In genomic region chr1:172653015-172653709, GRCh38 we compare ENCODE assay signal across 25 cellular contexts. TPM values are rescaled to one million over a fixed set of nuclear protein-coding genes. Genes with fewer than 3 reads are reported as not detected.
A peak's percentile ranks its signal among the peaks of the same experiment; 100 is the strongest.
DNase-seq lines count a peak whose midpoint lies in the region; ATAC-seq, FAIRE-seq and TF ChIP-seq lines count a peak whose summit lies in the region.
"Had no signal": no experiment of that assay in that cellular context is flagged by ENCODE, and none has a peak within 500 bp of the region (broad histone marks: within the 10 kb centered on the region; RNA-seq: fewer than 3 reads in every experiment).

No MANE protein-coding gene starts in this region.

- H3K9ac ChIP-seq in K562 (ENCODE audit: insufficient read depth in 1 of 2, low read depth in 2 of 2, low read length in 2 of 2) (no peak overlapping the region), endodermal cell (ENCODE audit: extremely low read depth, low read length, poor library complexity, severe bottlenecking) (no peak overlapping the region)
- H3K9ac ChIP-seq: KMS-11 had no signal

- H3K4me1 Mint-ChIP-seq in activated CD8-positive, alpha-beta T cell treated with anti-CD3 and anti-CD28 coated beads, Interleukin-2, amount 10 ng/mL, durations not matched to agents 7 days and 5 days (ENCODE audit: low read depth), result peaks cover 39% of the 10 kb centered on the region
- peaks cover 34% of the 10 kb centered on the region for H3K4me1 Mint-ChIP-seq in activated CD8-positive, alpha-beta T cell treated with anti-CD3 and anti-CD28 coated beads for 36 hours (ENCODE audit: low read depth)
- H3K4me1 Mint-ChIP-seq in CD8-positive, alpha-beta memory T cell, result peaks cover 20 to 35% (median 24%) of the 10 kb centered on the region in 3 donors
- no peaks in the 10 kb centered on the region for H3K4me1 Mint-ChIP-seq in endodermal cell

- intact Hi-C loops in activated CD8-positive, alpha-beta T cell treated with anti-CD3 and anti-CD28 coated beads for 36 hours (cut with micrococcal nuclease), result no loop called here
- intact Hi-C loops in K562 (cut with micrococcal nuclease), result no loop called here

- H4K20me1 ChIP-seq in K562 (replicated peaks; ENCODE audit: control insufficient read depth, insufficient read depth, low read length), result no peaks in the 10 kb centered on the region

- BruUV-seq in K562 (replicated peaks; lab: Mats Ljungman, UMichigan), result no TSS peak

- TF ChIP-seq RAD21 in K562 (CRISPR knock-in tag; conservative IDR thresholded peaks at IDR 0.05 in 1 of 2, IDR thresholded peaks at IDR 0.05 in 1 of 2), result no peak

- in situ Hi-C loops in K562 (cut with MboI), result no loop called here

- H3K27ac ChIP-seq in K562 (ENCODE audit: extremely low read depth, low read depth, low read length), result no peak overlapping the region
- H3K27ac ChIP-seq in CD8-positive, alpha-beta memory T cell (ENCODE audit: low read depth, low read length), result no peak overlapping the region
- H3K27ac ChIP-seq in endodermal cell (ENCODE audit: low read depth, low read length), result no peak overlapping the region
- H3K27ac ChIP-seq: esophagus squamous epithelium, KMS-11, neutrophil, spleen had no signal

- H3K36me3 ChIP-seq in K562 (ENCODE audit: control insufficient read depth, insufficient read depth, low read length) (no peaks in the 10 kb centered on the region), endodermal cell (ENCODE audit: control insufficient read depth, insufficient read depth, low read length) (no peaks in the 10 kb centered on the region)
- no peaks in the 10 kb centered on the region for H3K36me3 ChIP-seq in CD8-positive, alpha-beta memory T cell (ENCODE audit: insufficient read depth, low read length)
- H3K36me3 ChIP-seq: esophagus squamous epithelium, neutrophil, spleen had no signal

- no peaks in the 10 kb centered on the region for H3K27me3 Mint-ChIP-seq in activated CD8-positive, alpha-beta T cell treated with anti-CD3 and anti-CD28 coated beads, Interleukin-2, amount 10 ng/mL, durations not matched to agents 7 days and 5 days (ENCODE audit: low read depth)
- H3K27me3 Mint-ChIP-seq in activated CD8-positive, alpha-beta T cell treated with anti-CD3 and anti-CD28 coated beads for 36 hours, result peaks cover 19% of the 10 kb centered on the region
- H3K27me3 Mint-ChIP-seq in CD8-positive, alpha-beta memory T cell, result no peaks in the 10 kb centered on the region
- no peaks in the 10 kb centered on the region for H3K27me3 Mint-ChIP-seq in endodermal cell (ENCODE audit: insufficient read depth)

- 8% methylated on average over 5 of the region's 5 CpGs for WGBS in K562 (ENCODE audit: insufficient coverage, low coverage, missing lambda C conversion rate)
- 78 to 89% methylated on average over 3 to 5 of the region's 5 CpGs for WGBS in endodermal cell (ENCODE audit: insufficient coverage in 1 of 2, insufficient read length in 1 of 2), 2 experiments

- H3K9me1 ChIP-seq in K562 (ENCODE audit: control insufficient read depth, insufficient read depth, low read length), result no peaks in the 10 kb centered on the region

- no peak overlapping the region for H3K4me2 ChIP-seq in K562 (ENCODE audit: insufficient read depth, low read length)
- H3K4me2 ChIP-seq: KMS-11 had no signal

- no peak overlapping the region for H3K27ac Mint-ChIP-seq in activated CD8-positive, alpha-beta T cell treated with anti-CD3 and anti-CD28 coated beads, Interleukin-2, amount 10 ng/mL, durations not matched to agents 7 days and 5 days
- no peak overlapping the region for H3K27ac Mint-ChIP-seq in activated CD8-positive, alpha-beta T cell treated with anti-CD3 and anti-CD28 coated beads for 36 hours
- peak overlapping the region in 2 of 8 donors; percentile 15 to 61 for H3K27ac Mint-ChIP-seq in CD8-positive, alpha-beta memory T cell
- no peak overlapping the region for H3K27ac Mint-ChIP-seq in endodermal cell

- H3K4me1 ChIP-seq in K562 (replicated peaks in 1 of 2; ENCODE audit: control insufficient read depth in 2 of 2, insufficient read depth in 2 of 2, low read length in 2 of 2) (no peaks in the 10 kb centered on the region), endodermal cell (ENCODE audit: control insufficient read depth, insufficient read depth, low read length) (no peaks in the 10 kb centered on the region)
- peaks cover 11% of the 10 kb centered on the region for H3K4me1 ChIP-seq in CD8-positive, alpha-beta memory T cell (ENCODE audit: insufficient read depth, low read length)
- H3K4me1 ChIP-seq: esophagus squamous epithelium had no signal

- H3K9me3 ChIP-seq in K562 (replicated peaks; ENCODE audit: control insufficient read depth, insufficient read depth, low read depth, low read length) (no peaks in the 10 kb centered on the region), endodermal cell (ENCODE audit: control insufficient read depth, low read length) (no peaks in the 10 kb centered on the region)
- no peaks in the 10 kb centered on the region for H3K9me3 ChIP-seq in CD8-positive, alpha-beta memory T cell (ENCODE audit: low read length)
- H3K9me3 ChIP-seq: esophagus squamous epithelium, neutrophil, spleen had no signal

- no peaks in the 10 kb centered on the region for H3K79me2 ChIP-seq in K562 (ENCODE audit: control insufficient read depth, insufficient read depth, low read length)

- H3K36me3 Mint-ChIP-seq in activated CD8-positive, alpha-beta T cell treated with anti-CD3 and anti-CD28 coated beads, Interleukin-2, amount 10 ng/mL, durations not matched to agents 7 days and 5 days (ENCODE audit: low read depth), result peaks cover 16% of the 10 kb centered on the region
- no peaks in the 10 kb centered on the region for H3K36me3 Mint-ChIP-seq in activated CD8-positive, alpha-beta T cell treated with anti-CD3 and anti-CD28 coated beads for 36 hours (ENCODE audit: low read depth)
- no peaks in the 10 kb centered on the region for H3K36me3 Mint-ChIP-seq in CD8-positive, alpha-beta memory T cell
- H3K36me3 Mint-ChIP-seq in endodermal cell (ENCODE audit: low read depth), result no peaks in the 10 kb centered on the region

- H3K27me3 ChIP-seq in K562 (ENCODE audit: control insufficient read depth in 2 of 2, insufficient read depth in 2 of 2, low read length in 2 of 2) (no peaks in the 10 kb centered on the region), endodermal cell (ENCODE audit: control insufficient read depth, insufficient read depth, low read length, poor library complexity, severe bottlenecking) (no peaks in the 10 kb centered on the region)
- H3K27me3 ChIP-seq in CD8-positive, alpha-beta memory T cell (ENCODE audit: insufficient read depth, low read length, poor library complexity, severe bottlenecking), result no peaks in the 10 kb centered on the region
- H3K27me3 ChIP-seq: esophagus squamous epithelium, neutrophil, spleen had no signal

- no peak for TF ChIP-seq POLR2A in K562 (conservative IDR thresholded peaks at IDR 0.05)

- DNase-seq in activated CD8-positive, alpha-beta T cell treated with anti-CD3 and anti-CD28 coated beads, Interleukin-2, amount 10 ng/mL, durations not matched to agents 7 days and 5 days, result no peak
- no peak for DNase-seq in activated CD8-positive, alpha-beta T cell treated with anti-CD3 and anti-CD28 coated beads for 36 hours
- DNase-seq in M059J (ENCODE audit: low read depth) (peak; percentile 85), K562 (ENCODE audit: extremely low read depth in 1 of 4, low spot score in 3 of 4) (peak in 1 of 4 experiments; percentile 45), urothelium cell line (ENCODE audit: low spot score) (peak; percentile 53), endodermal cell (no peak)
- DNase-seq in CD8-positive, alpha-beta memory T cell, result no peak
- DNase-seq: ACHN; activated CD4-positive, alpha-beta T cell treated with anti-CD3 and anti-CD28 coated beads for 4 hours; anterior cingulate cortex; C1 segment of cervical spinal cord; effector CD8-positive, alpha-beta T cell; esophagus squamous epithelium; HCEC 1CT; left ventricle myocardium superior; RPMI8226; spleen; stimulated activated CD8-positive, alpha-beta memory T cell treated with anti-CD3 and anti-CD28 coated beads, Interleukin-4, amount 100 ng/mL, for 48 hours; substantia nigra; SW 1271 had no signal

- TF ChIP-seq EP300 in K562 (IDR thresholded peaks at IDR 0.05; ENCODE audit: low read length), result no peak

- peak; percentile 38 for ATAC-seq in activated CD8-positive, alpha-beta T cell treated with anti-CD3 and anti-CD28 coated beads, Interleukin-2, amount 10 ng/mL, durations not matched to agents 7 days and 5 days
- ATAC-seq in activated CD8-positive, alpha-beta T cell treated with anti-CD3 and anti-CD28 coated beads for 36 hours, result no peak
- ATAC-seq in K562, result no peak; the same call in 1 of the 3 replicates
- ATAC-seq in HG03521 (IDR thresholded peaks at IDR 0.05; ENCODE audit: unreplicated experiment), result no peak
- ATAC-seq: left ventricle myocardium superior had no signal

- H3K9me3 Mint-ChIP-seq in activated CD8-positive, alpha-beta T cell treated with anti-CD3 and anti-CD28 coated beads, Interleukin-2, amount 10 ng/mL, durations not matched to agents 7 days and 5 days (ENCODE audit: insufficient read depth), result peaks cover 4% of the 10 kb centered on the region
- peaks cover 3% of the 10 kb centered on the region for H3K9me3 Mint-ChIP-seq in activated CD8-positive, alpha-beta T cell treated with anti-CD3 and anti-CD28 coated beads for 36 hours
- no peaks in the 10 kb centered on the region for H3K9me3 Mint-ChIP-seq in CD8-positive, alpha-beta memory T cell
- no peaks in the 10 kb centered on the region for H3K9me3 Mint-ChIP-seq in endodermal cell

- peak; percentile 67 for FAIRE-seq in K562 (lab: Jason Lieb, UNC)
- FAIRE-seq in urothelium cell line (lab: Jason Lieb, UNC), result no peak
- FAIRE-seq: GM12892 had no signal

- no peak for TF ChIP-seq CTCF in activated CD8-positive, alpha-beta T cell treated with anti-CD3 and anti-CD28 coated beads for 36 hours (IDR thresholded peaks at IDR 0.05)
- TF ChIP-seq CTCF in K562 (IDR thresholded peaks at IDR 0.05 in 2 of 3, conservative IDR thresholded peaks at IDR 0.05 in 1 of 3; ENCODE audit: insufficient read depth in 2 of 3, low read depth in 1 of 3, low read length in 3 of 3) (no peak), endodermal cell (conservative IDR thresholded peaks at IDR 0.05) (no peak)

- POLR2A ChIA-PET in activated CD8-positive, alpha-beta T cell treated with anti-CD3 and anti-CD28 coated beads, Interleukin-2, amount 10 ng/mL, durations not matched to agents 7 days and 5 days (lab: Charles Lee), result no interaction called here
- POLR2A ChIA-PET in activated CD8-positive, alpha-beta T cell treated with anti-CD3 and anti-CD28 coated beads for 36 hours (lab: Charles Lee), result interaction anchor here (1.2 kb wide), 1 partner anchor 11 kb away, joined by 4 read pairs; no protein-coding TSS in a partner anchor
- POLR2A ChIA-PET in K562 (lab: Yijun Ruan, JAX), result interaction anchor here (0.6 to 1.7 kb wide), 3 partner anchors 14 to 537 kb away, joined by 3 to 5 read pairs (median 3); no protein-coding TSS in a partner anchor
- POLR2A ChIA-PET in CD8-positive, alpha-beta memory T cell (lab: Charles Lee), result no interaction called here

- CTCF ChIA-PET in activated CD8-positive, alpha-beta T cell treated with anti-CD3 and anti-CD28 coated beads, Interleukin-2, amount 10 ng/mL, durations not matched to agents 7 days and 5 days (lab: Charles Lee), result interaction anchor here (1.4 kb wide), 1 partner anchor 66 kb away, joined by 4 read pairs; no protein-coding TSS in a partner anchor
- CTCF ChIA-PET in activated CD8-positive, alpha-beta T cell treated with anti-CD3 and anti-CD28 coated beads for 36 hours (lab: Charles Lee), result interaction anchor here (2.1 kb wide), 1 partner anchor 64 kb away, joined by 5 read pairs; no protein-coding TSS in a partner anchor
- CTCF ChIA-PET in K562 (lab: Yijun Ruan, JAX; ENCODE audit: low intra/inter-chr PET ratio), result no interaction called here
- CTCF ChIA-PET in CD8-positive, alpha-beta memory T cell (lab: Charles Lee), result no interaction called here

- H2AFZ ChIP-seq in K562 (ENCODE audit: low read depth, low read length), result no peak overlapping the region

- no peak overlapping the region for H3K4me3 Mint-ChIP-seq in activated CD8-positive, alpha-beta T cell treated with anti-CD3 and anti-CD28 coated beads, Interleukin-2, amount 10 ng/mL, durations not matched to agents 7 days and 5 days
- H3K4me3 Mint-ChIP-seq in activated CD8-positive, alpha-beta T cell treated with anti-CD3 and anti-CD28 coated beads for 36 hours, result no peak overlapping the region
- H3K4me3 Mint-ChIP-seq in CD8-positive, alpha-beta memory T cell, result no peak overlapping the region
- no peak overlapping the region for H3K4me3 Mint-ChIP-seq in endodermal cell

- no peak overlapping the region for H3K4me3 ChIP-seq in K562
- no peak overlapping the region for H3K4me3 ChIP-seq in CD8-positive, alpha-beta memory T cell (ENCODE audit: low read length)
- H3K4me3 ChIP-seq in endodermal cell (ENCODE audit: low read length), result no peak overlapping the region
- H3K4me3 ChIP-seq: esophagus squamous epithelium, spleen had no signal

RNA-seq across cellular contexts. Expression of gene FASLG, which starts 5.7 kb away (rescaled TPM):
- total RNA-seq in activated CD8-positive, alpha-beta T cell treated with anti-CD3 and anti-CD28 coated beads, Interleukin-2, amount 10 ng/mL, durations not matched to agents 7 days and 5 days, result 1 to 10 TPM; 6.2 to 6.5 TPM
- total RNA-seq in activated CD8-positive, alpha-beta T cell treated with anti-CD3 and anti-CD28 coated beads for 36 hours, result 1 to 10 TPM; 7.0 to 8.4 TPM
- total RNA-seq in M059J (2014; rRNA removed; shearing (Covaris generic)), result not detected in 2 replicates
- total RNA-seq in K562 (2011; cell fraction: chromatin; rRNA removed; ENCODE audit: low replicate concordance), result not detected in 2 replicates
- not detected in 2 replicates for total RNA-seq in K562 (2011; cell fraction: nucleolus; rRNA removed)
- not detected in 2 replicates for total RNA-seq in K562 (2011; cell fraction: nucleoplasm; rRNA removed)
- not detected in 2 replicates for total RNA-seq in K562 (2014; rRNA removed)
- total RNA-seq in K562 (2014; rRNA removed; fragmentation: Illumina TruSeq; extraction: Trizol), result not detected in 2 replicates
- total RNA-seq in K562 (2015; rRNA removed; fragmentation: Illumina TruSeq; extraction: Trizol), result not detected in 2 replicates
- total RNA-seq in K562 (2021), result not detected in 2 replicates
- 0.05 TPM in 1 of 2 replicates, not detected in the other for polyA plus RNA-seq in K562 (2011; rRNA removed)
- not detected in 2 replicates for polyA plus RNA-seq in K562 (2011; cell fraction: cytosol; rRNA removed)
- polyA plus RNA-seq in K562 (2011; cell fraction: nucleus; rRNA removed), result not detected in 2 replicates
- 0.04 TPM in 1 of 2 replicates, not detected in the other for polyA plus RNA-seq in K562 (2012)
- polyA plus RNA-seq in K562 (2014; fragmentation: Illumina TruSeq; extraction: Trizol), result not detected in 2 replicates
- not detected for polyA plus RNA-seq in K562 (2014; fragmentation: Nextera tagmentation; extraction: Ambion mirVana)
- polyA plus RNA-seq in K562 (2014; rRNA removed), result not detected in 2 replicates
- not detected in 2 replicates for polyA minus RNA-seq in K562 (2011; rRNA and poly(A)+ RNA removed)
- not detected in 2 replicates for polyA minus RNA-seq in K562 (2011; cell fraction: cytosol; rRNA and poly(A)+ RNA removed)
- not detected in 2 replicates for polyA minus RNA-seq in K562 (2011; cell fraction: nucleus; rRNA and poly(A)+ RNA removed)
- 10 to 100 TPM; 45.8 to 46.6 TPM for total RNA-seq in CD8-positive, alpha-beta memory T cell
- polyA plus RNA-seq in CD8-positive, alpha-beta memory T cell, result 10.6 TPM
- not detected for total RNA-seq in endodermal cell
- not detected for polyA plus RNA-seq in endodermal cell (2013, experiment 1 of 2)
- polyA plus RNA-seq in endodermal cell (2013, experiment 2 of 2), result not detected
- total RNA-seq: cerebellum had no signal

Comparison
In these comparisons a context has a peak if more than half of its experiments do, and no peak if none do; other contexts are left out.
1. POLR2A ChIA-PET loops: an anchor here in activated CD8-positive, alpha-beta T cell treated with anti-CD3 and anti-CD28 coated beads for 36 hours (1.2 kb wide) and K562 (0.6 to 1.7 kb wide); none called in activated CD8-positive, alpha-beta T cell treated with anti-CD3 and anti-CD28 coated beads, Interleukin-2, amount 10 ng/mL, durations not matched to agents 7 days and 5 days and CD8-positive, alpha-beta memory T cell.
2. DNase-seq: peak in M059J (single experiment) and urothelium cell line (single experiment); none in activated CD8-positive, alpha-beta T cell treated with anti-CD3 and anti-CD28 coated beads, Interleukin-2, amount 10 ng/mL, durations not matched to agents 7 days and 5 days (single experiment), activated CD8-positive, alpha-beta T cell treated with anti-CD3 and anti-CD28 coated beads for 36 hours (single experiment), CD8-positive, alpha-beta memory T cell (0 of 5) and endodermal cell (single experiment).
3. RNA of gene FASLG, which starts 5.7 kb away (total RNA-seq): 45.8 to 46.6 TPM in CD8-positive, alpha-beta memory T cell; 7.0 to 8.4 TPM in activated CD8-positive, alpha-beta T cell treated with anti-CD3 and anti-CD28 coated beads for 36 hours, 6.2 to 6.5 TPM in activated CD8-positive, alpha-beta T cell treated with anti-CD3 and anti-CD28 coated beads, Interleukin-2, amount 10 ng/mL, durations not matched to agents 7 days and 5 days, not detected in M059J, not detected in K562 and not detected in endodermal cell; every median in the first group is over 4 times any median in the second.
4. CTCF ChIA-PET loops: an anchor here in activated CD8-positive, alpha-beta T cell treated with anti-CD3 and anti-CD28 coated beads, Interleukin-2, amount 10 ng/mL, durations not matched to agents 7 days and 5 days (1.4 kb wide) and activated CD8-positive, alpha-beta T cell treated with anti-CD3 and anti-CD28 coated beads for 36 hours (2.1 kb wide); none called in K562 and CD8-positive, alpha-beta memory T cell.